Comparison of ENCODE assay signal across 8 cellular contexts in genomic region chr6:159790149-159790946, GRCh38. TPM values are rescaled to one million over a fixed set of nuclear protein-coding genes. Genes with fewer than 3 reads are reported as not detected.
DNase-seq lines count a peak whose midpoint lies in the region; ATAC-seq and TF ChIP-seq lines count a peak whose summit lies in the region.

TSS of gene MRPL18 (plus strand) at chr6:159790467. CDS start at chr6:159790588, 121 bp downstream.

- H3K9me3 Mint-ChIP-seq in activated T-cell treated with anti-CD3 and anti-CD28 coated beads, Interleukin-2, amount 50 U/mL, for 24 hours = no peaks in the 10 kb centered on the region

- peak within 1 kb of the TSS; percentile 95 to 99 for H3K9ac ChIP-seq in mucosa of rectum (ENCODE audit: low read depth in 1 of 2, low read length in 2 of 2)

- DNase-seq in DMS153 treated with DMSO at 0.1 percent for 48 hours (lab: John Stamatoyannopoulos, UW; ENCODE audit: unreplicated experiment) (peak; percentile 89), KBM-7 (peak; percentile 97), erythroblast (lab: John Stamatoyannopoulos, UW) (peak; percentile 95 to 98)
- DNase-seq in activated T-cell treated with anti-CD3 and anti-CD28 coated beads, Interleukin-2, amount 50 U/mL, for 24 hours = peak; percentile 86
- DNase-seq in stimulated activated CD8-positive, alpha-beta memory T cell treated with anti-CD3 and anti-CD28 coated beads, Interleukin-7, amount 100 ng/mL, for 1 hour (ENCODE audit: low read depth in 2 of 2) = peak; percentile 72 to 74

- H3K27ac ChIP-seq in mucosa of rectum (ENCODE audit: low read depth in 2 of 2, low read length in 2 of 2) = peak within 1 kb of the TSS; percentile 99

- peak; percentile 84 for ATAC-seq in GM21717 (IDR thresholded peaks at IDR 0.05; ENCODE audit: unreplicated experiment)

- H3K9me3 ChIP-seq in mucosa of rectum (ENCODE audit: control insufficient read depth in 2 of 2, low read length in 2 of 2) = no peaks in the 10 kb centered on the region

- H3K27me3 ChIP-seq in mucosa of rectum (ENCODE audit: control insufficient read depth in 2 of 2, insufficient read depth in 2 of 2, low read length in 2 of 2) = no peaks in the 10 kb centered on the region

- H3K36me3 ChIP-seq in mucosa of rectum (ENCODE audit: control insufficient read depth in 2 of 2, insufficient read depth in 2 of 2, low read length in 2 of 2) = peaks cover 14 to 27% of the 10 kb centered on the region in 2 donors

- TF ChIP-seq POLR2A in erythroblast (IDR thresholded peaks at IDR 0.05; ENCODE audit: low read length) = peak; percentile 71

- peaks cover 94% of the 10 kb centered on the region for H3K36me3 Mint-ChIP-seq in activated T-cell treated with anti-CD3 and anti-CD28 coated beads, Interleukin-2, amount 50 U/mL, for 24 hours (ENCODE audit: low read depth)

- no peaks in the 10 kb centered on the region for H3K27me3 Mint-ChIP-seq in activated T-cell treated with anti-CD3 and anti-CD28 coated beads, Interleukin-2, amount 50 U/mL, for 24 hours

- peaks cover 61% of the 10 kb centered on the region for H3K4me1 Mint-ChIP-seq in activated T-cell treated with anti-CD3 and anti-CD28 coated beads, Interleukin-2, amount 50 U/mL, for 24 hours (ENCODE audit: low read depth)

- peak within 1 kb of the TSS; percentile 100 for H3K27ac Mint-ChIP-seq in activated T-cell treated with anti-CD3 and anti-CD28 coated beads, Interleukin-2, amount 50 U/mL, for 24 hours

- H3K4me3 ChIP-seq in mucosa of rectum (ENCODE audit: low read length in 2 of 2) = peak within 1 kb of the TSS; percentile 90 to 95

- H3K4me1 ChIP-seq in mucosa of rectum (ENCODE audit: control insufficient read depth in 2 of 2, insufficient read depth in 2 of 2, low read length in 2 of 2) = peaks cover 20 to 21% of the 10 kb centered on the region in 2 donors

- in situ Hi-C loops in KBM-7 (cut with MboI; ENCODE audit: low pct_unique_long_range_greater_than_20kb, low sequenced_read_pairs) = no loop called here

- peak within 1 kb of the TSS; percentile 98 for H3K4me3 Mint-ChIP-seq in activated T-cell treated with anti-CD3 and anti-CD28 coated beads, Interleukin-2, amount 50 U/mL, for 24 hours

TF ChIP-seq in PFSK-1, 5 proteins besides CTCF, POLR2A, EP300 and RAD21:
- peak; percentile 80; the same call in 1 of the 2 replicates for TF ChIP-seq POLR2AphosphoS5 (IDR thresholded peaks at IDR 0.05; ENCODE audit: low read depth, low read length)
- TF ChIP-seq TAF1 (IDR thresholded peaks at IDR 0.05; ENCODE audit: borderline replicate concordance, insufficient read depth, low read length) = peak; percentile 68
- TF ChIP-seq FOXP2 (optimal IDR thresholded peaks at IDR 0.05; ENCODE audit: borderline replicate concordance, extremely low read depth, extremely low read length, insufficient read depth) = no peak
- TF ChIP-seq SIN3A (IDR thresholded peaks at IDR 0.05; ENCODE audit: borderline replicate concordance, insufficient read depth, low read length) = peak; percentile 49; the same call in 1 of the 2 replicates
- TF ChIP-seq REST (IDR thresholded peaks at IDR 0.05; ENCODE audit: insufficient read depth in 1 of 2, low read depth in 2 of 2, low read length in 2 of 2) = no peak

RNA-seq across cellular contexts. Expression of gene MRPL18, which starts in this region (rescaled TPM):
- 111 TPM for polyA plus RNA-seq in PFSK-1 (2012; ENCODE audit: insufficient read length, low read depth)

Comparison
In these comparisons a context has a peak if more than half of its experiments do, and no peak if none do; other contexts are left out.
1. Peak in every context shown above with its lines: DNase-seq, ATAC-seq, H3K4me3 ChIP-seq and H3K27ac ChIP-seq.